Comparison of ENCODE assay signal across 23 cellular contexts in the genomic region with DNA sequence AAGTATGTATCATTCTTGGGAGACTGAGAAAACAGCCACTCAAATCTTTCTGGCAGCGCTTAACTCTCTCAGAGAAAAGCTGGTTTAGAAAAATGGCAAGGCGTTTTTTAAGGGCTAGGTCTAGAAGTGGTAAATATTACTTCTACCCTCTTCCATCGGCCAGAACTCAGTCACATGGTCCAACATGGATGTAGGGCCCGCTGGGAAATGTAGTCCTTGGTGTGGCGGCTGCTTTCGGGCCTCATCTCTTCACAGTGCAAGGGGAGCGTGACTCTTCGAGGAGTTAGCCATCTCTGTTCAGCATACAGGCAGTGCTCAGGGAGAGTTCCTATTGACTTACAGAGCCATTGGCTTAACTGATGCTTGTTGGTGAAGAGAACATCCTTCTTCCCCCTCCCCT. TPM values are rescaled to one million over a fixed set of nuclear protein-coding genes. Genes with fewer than 3 reads are reported as not detected.
"Had no signal": no experiment of that assay in that cellular context is flagged by ENCODE, and none has a peak within 500 bp of the region (broad histone marks: within the 10 kb centered on the region; RNA-seq: fewer than 3 reads in every experiment).

No MANE protein-coding gene starts in this region.

- ATAC-seq: activated T-helper 17 cell treated with anti-CD3 and anti-CD28 coated beads, Interleukin-2, amount 50 U/mL, for 72 hours; left lung; mucosa of descending colon; naive thymus-derived CD8-positive, alpha-beta T cell had no signal

- H3K9me3 ChIP-seq: left lung, mucosa of descending colon, neutrophil, transverse colon had no signal

- DNase-seq: activated CD4-positive, alpha-beta T cell treated with anti-CD3 and anti-CD28 coated beads, Interleukin-2, amount 10 ng/mL, durations not matched to agents 24 days and 14 days; activated CD4-positive, CD25-positive, alpha-beta regulatory T cell; activated naive CD4-positive, alpha-beta T cell treated with anti-CD3 and anti-CD28 coated beads, Interleukin-2, amount 50 U/mL, for 16 hours; hypothalamus; mammary epithelial cell; mucosa of descending colon; retina; stimulated activated CD4-positive, alpha-beta T cell treated with anti-CD3 and anti-CD28 coated beads, Interleukin-15, amount 100 ng/mL, for 24 hours; stimulated activated CD4-positive, alpha-beta T cell treated with anti-CD3 and anti-CD28 coated beads, Interleukin-4, amount 100 ng/mL, for 24 hours; stimulated activated naive CD4-positive, alpha-beta T cell treated with Interleukin-2 at 50 U/mL for 16 hours; T-helper 2 cell; transverse colon had no signal

- H3K9me3 Mint-ChIP-seq: activated CD4-positive, alpha-beta T cell treated with anti-CD3 and anti-CD28 coated beads, Interleukin-2, amount 10 ng/mL, durations not matched to agents 24 days and 14 days; activated T-helper 17 cell treated with anti-CD3 and anti-CD28 coated beads, Interleukin-2, amount 50 U/mL, for 72 hours had no signal

- H3K27ac Mint-ChIP-seq: activated CD4-positive, alpha-beta T cell treated with anti-CD3 and anti-CD28 coated beads, Interleukin-2, amount 10 ng/mL, durations not matched to agents 24 days and 14 days; activated T-helper 17 cell treated with anti-CD3 and anti-CD28 coated beads, Interleukin-2, amount 50 U/mL, for 72 hours; naive thymus-derived CD8-positive, alpha-beta T cell had no signal

- H3K4me3 Mint-ChIP-seq: activated CD4-positive, alpha-beta T cell treated with anti-CD3 and anti-CD28 coated beads, Interleukin-2, amount 10 ng/mL, durations not matched to agents 24 days and 14 days; activated T-helper 17 cell treated with anti-CD3 and anti-CD28 coated beads, Interleukin-2, amount 50 U/mL, for 72 hours had no signal

- H3K4me3 ChIP-seq: esophagus muscularis mucosa, left lung, mucosa of descending colon, transverse colon had no signal

- H3K36me3 ChIP-seq: esophagus muscularis mucosa, left lung, neutrophil, transverse colon had no signal

- H3K27ac ChIP-seq: esophagus muscularis mucosa, left lung, neutrophil, transverse colon had no signal

RNA-seq across cellular contexts. Expression of a gene that starts 6.3 kb away (rescaled TPM):
- total RNA-seq: activated CD4-positive, alpha-beta T cell treated with anti-CD3 and anti-CD28 coated beads, Interleukin-2, amount 10 ng/mL, durations not matched to agents 24 days and 14 days; activated T-helper 17 cell treated with anti-CD3 and anti-CD28 coated beads, Interleukin-2, amount 50 U/mL, for 72 hours; astrocyte; bronchial epithelial cell; dermis microvascular lymphatic vessel endothelial cell; kidney; left lung; mammary epithelial cell; naive thymus-derived CD8-positive, alpha-beta T cell; skeletal muscle tissue; transverse colon had no signal
- polyA plus RNA-seq: adipose tissue, mammary epithelial cell had no signal
